In the genomic region with DNA sequence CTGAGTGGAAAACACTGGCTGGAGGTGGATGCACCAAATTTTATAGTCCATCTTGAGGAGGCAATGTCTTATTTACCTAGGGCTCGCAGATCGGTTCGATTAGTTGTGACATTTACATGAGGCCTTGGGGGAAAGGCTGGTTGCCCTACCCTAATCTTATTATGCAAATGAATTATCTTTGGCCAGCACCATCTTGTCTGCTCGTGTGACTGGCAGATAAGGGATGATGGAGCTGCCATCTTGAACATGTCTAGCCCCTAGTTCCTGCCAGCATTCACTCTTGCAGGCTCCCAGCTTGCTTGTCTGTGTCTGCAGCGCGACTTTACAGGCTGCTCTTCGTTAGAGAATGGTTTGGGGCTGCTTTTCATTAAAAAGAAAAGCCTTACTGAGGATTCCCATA, we compare ENCODE assay signal across 12 cellular contexts.
DNase-seq lines count a peak whose midpoint lies in the region; ATAC-seq and TF ChIP-seq lines count a peak whose summit lies in the region.
"Had no signal": no experiment of that assay in that cellular context is flagged by ENCODE, and none has a peak within 500 bp of the region (broad histone marks: within the 10 kb centered on the region; RNA-seq: fewer than 3 reads in every experiment).

No MANE protein-coding gene starts in this region.

- H3K36me3 ChIP-seq in CD8-positive, alpha-beta T cell (ENCODE audit: insufficient read depth, low read length), result peaks cover 20% of the 10 kb centered on the region

- peaks cover 2% of the 10 kb centered on the region for H3K4me1 Mint-ChIP-seq in CD8-positive, alpha-beta T cell (ENCODE audit: low read depth)

- no peak for ATAC-seq in CD8-positive, alpha-beta T cell
- no peak for ATAC-seq in Right ventricle myocardium superior (ENCODE audit: poor library complexity)
- ATAC-seq: A549, HCT116 had no signal

- peaks cover 66% of the 10 kb centered on the region for H3K36me3 Mint-ChIP-seq in CD8-positive, alpha-beta T cell

- no peaks in the 10 kb centered on the region for H3K27me3 Mint-ChIP-seq in CD8-positive, alpha-beta T cell (ENCODE audit: low read depth)
- H3K27me3 Mint-ChIP-seq: IgD-negative memory B cell had no signal

- H3K27ac Mint-ChIP-seq in CD8-positive, alpha-beta T cell, result peak overlapping the region; percentile 28
- H3K27ac Mint-ChIP-seq: IgD-negative memory B cell had no signal

- no peak overlapping the region for H3K4me3 ChIP-seq in CD8-positive, alpha-beta T cell (ENCODE audit: low read depth, low read length)
- H3K4me3 ChIP-seq: A549, BLaER1, GM23248 had no signal

- no peaks in the 10 kb centered on the region for H3K4me1 ChIP-seq in CD8-positive, alpha-beta T cell (ENCODE audit: insufficient read depth, low read length)
- H3K4me1 ChIP-seq: A549, BLaER1 had no signal

- POLR2A ChIA-PET in CD8-positive, alpha-beta T cell (lab: Charles Lee), result no interaction called here

- no peak for TF ChIP-seq CTCF in CD8-positive, alpha-beta T cell (IDR thresholded peaks at IDR 0.05)

- no peak overlapping the region for H3K4me3 Mint-ChIP-seq in CD8-positive, alpha-beta T cell

- no peak overlapping the region for H3K27ac ChIP-seq in CD8-positive, alpha-beta T cell (ENCODE audit: low read depth, low read length)
- H3K27ac ChIP-seq: A549, BLaER1, GM23248 had no signal

- CTCF ChIA-PET in CD8-positive, alpha-beta T cell (lab: Charles Lee), result interaction anchor here (1.5 kb wide), 1 partner anchor 9 kb away, joined by 3 read pairs; no protein-coding TSS in a partner anchor

- DNase-seq in CD8-positive, alpha-beta T cell, result no peak
- DNase-seq in SK-N-DZ (ENCODE audit: low spot score) (peak; percentile 1), erythroblast (lab: John Stamatoyannopoulos, UW) (peak; percentile 73 to 91), Right ventricle myocardium superior (no peak), NCI-H1930 (lab: John Stamatoyannopoulos, UW) (no peak)
- DNase-seq in activated effector memory CD4-positive, alpha-beta T cell treated with Interleukin-2 at 50 U/mL for 16 hours, result no peak
- DNase-seq: DMS 273 treated with DMSO at 0.1 percent for 48 hours, GM23248 had no signal

- TF ChIP-seq POLR2A in erythroblast (IDR thresholded peaks at IDR 0.05; ENCODE audit: low read length), result no peak

- no peaks in the 10 kb centered on the region for H3K9me3 ChIP-seq in CD8-positive, alpha-beta T cell (ENCODE audit: low read length)
- H3K9me3 ChIP-seq: A549, BLaER1 had no signal

- no peaks in the 10 kb centered on the region for H3K27me3 ChIP-seq in CD8-positive, alpha-beta T cell (ENCODE audit: insufficient read depth, low read length)
- H3K27me3 ChIP-seq: BLaER1 had no signal

- intact Hi-C loops in CD8-positive, alpha-beta T cell (cut with DNase I, micrococcal nuclease), result loop anchor here in 1 of 2 experiments (5.0 kb wide), 1 partner anchor 37 kb away; no protein-coding TSS in a partner anchor
- intact Hi-C loops in Right ventricle myocardium superior (cut with DNase I), result no loop called here

- no peaks in the 10 kb centered on the region for H3K9me3 Mint-ChIP-seq in CD8-positive, alpha-beta T cell
- H3K9me3 Mint-ChIP-seq: IgD-negative memory B cell had no signal

Comparison
In these comparisons a context has a peak if more than half of its experiments do, and no peak if none do; other contexts are left out.
1. DNase-seq: peak in SK-N-DZ (single experiment) and erythroblast (2 of 2); none in CD8-positive, alpha-beta T cell (0 of 7), activated effector memory CD4-positive, alpha-beta T cell treated with Interleukin-2 at 50 U/mL for 16 hours (single experiment), Right ventricle myocardium superior (single experiment) and NCI-H1930 (0 of 2).